ENCODE assay signal across 8 cellular contexts in the genomic region with DNA sequence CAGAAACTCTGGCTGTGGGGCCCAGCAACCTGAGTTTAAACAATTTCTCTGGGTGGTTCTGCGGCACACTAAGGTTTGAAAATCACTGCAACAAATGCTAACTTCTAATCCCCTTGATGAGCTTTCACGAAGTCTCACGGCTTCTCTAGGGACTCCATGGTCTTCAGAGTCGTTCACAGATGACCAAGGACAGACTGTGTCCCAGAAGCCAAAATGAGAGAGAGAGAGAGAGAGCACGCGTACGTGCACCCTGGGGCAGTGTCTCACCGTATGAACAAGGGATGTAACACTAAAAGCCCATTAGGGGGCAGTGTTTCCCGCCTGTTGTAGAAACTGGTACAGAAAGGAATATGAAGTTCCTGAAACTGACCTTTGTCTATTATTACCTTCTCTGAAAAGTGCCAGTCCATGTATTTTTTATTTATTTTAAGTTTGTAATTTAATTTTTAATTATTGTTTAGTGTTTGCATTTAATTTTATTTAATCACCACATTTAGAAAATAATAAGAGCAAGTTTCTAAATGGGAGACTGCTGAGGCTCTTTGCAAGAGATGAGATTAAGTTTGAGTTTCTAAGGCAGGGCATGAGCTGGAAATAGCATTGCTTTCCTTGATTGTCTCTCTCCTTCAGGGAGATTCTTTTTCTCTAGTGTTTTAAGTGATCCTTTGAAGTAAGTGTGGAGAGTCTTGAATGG. TPM values are rescaled to one million over a fixed set of nuclear protein-coding genes. Genes with fewer than 3 reads are reported as not detected.
DNase-seq lines count a peak whose midpoint lies in the region; ATAC-seq and TF ChIP-seq lines count a peak whose summit lies in the region.

No MANE protein-coding gene starts in this region.

- H3K4me3 ChIP-seq in CD4-positive, alpha-beta memory T cell (ENCODE audit: low read length in 2 of 2): no peak overlapping the region
- H3K4me3 ChIP-seq in OCI-LY3 (ENCODE audit: low read length): no peak overlapping the region
- peak overlapping the region in 3 of 4 donors; percentile 9 to 84 (median 62) for H3K4me3 ChIP-seq in esophagus squamous epithelium
- H3K4me3 ChIP-seq in suprapubic skin: peak overlapping the region; percentile 60

- 0 to 3% methylated on average over 6 to 7 of the region's 9 CpGs for WGBS in esophagus squamous epithelium, 2 donors
- WGBS in suprapubic skin: 15% methylated on average over 9 of the region's 9 CpGs

- CTCF ChIA-PET in CD4-positive, alpha-beta memory T cell (lab: Charles Lee; ENCODE audit: partially characterized antibody): interaction anchor here (0.6 to 5.1 kb wide), 17 partner anchors 9 to 425 kb away, joined by 3 to 108 read pairs (median 8); a partner anchor contains a TSS

- no peaks in the 10 kb centered on the region for H3K9me3 ChIP-seq in CD4-positive, alpha-beta memory T cell (ENCODE audit: control insufficient read depth in 1 of 2, low read length in 2 of 2)
- H3K9me3 ChIP-seq in OCI-LY3 (ENCODE audit: insufficient read depth, low read length): no peaks in the 10 kb centered on the region
- no peaks in the 10 kb centered on the region for H3K9me3 ChIP-seq in esophagus squamous epithelium
- H3K9me3 ChIP-seq in suprapubic skin: no peaks in the 10 kb centered on the region

- H2AFZ ChIP-seq in OCI-LY3 (ENCODE audit: low read depth, low read length): no peak overlapping the region

- H3K4me1 Mint-ChIP-seq in CD4-positive, alpha-beta memory T cell: peaks cover 4 to 30% (median 10%) of the 10 kb centered on the region in 4 donors
- peaks cover 17 to 31% of the 10 kb centered on the region in 2 donors for H3K4me1 Mint-ChIP-seq in natural killer cell treated with Interleukin-12 subunit alpha and Interleukin-12 subunit beta and Interleukin-15 and Interleukin-18, amount 100 ng/mL, for 72 hours (ENCODE audit: low read depth in 2 of 2)

- POLR2A ChIA-PET in CD4-positive, alpha-beta memory T cell (lab: Charles Lee; ENCODE audit: partially characterized antibody): interaction anchor here (0.8 to 4.6 kb wide), 9 partner anchors 9 to 431 kb away, joined by 3 to 72 read pairs (median 4); a partner anchor contains a TSS

- TF ChIP-seq POLR2A in esophagus squamous epithelium (IDR thresholded peaks at IDR 0.05): no peak
- no peak for TF ChIP-seq POLR2A in suprapubic skin (IDR thresholded peaks at IDR 0.05)

- intact Hi-C loops in CD4-positive, alpha-beta memory T cell (cut with micrococcal nuclease): loop anchor here (1.0 to 5.0 kb wide), 10 partner anchors 19 to 422 kb away; a partner anchor contains a TSS
- intact Hi-C loops in esophagus squamous epithelium (cut with DNase I): no loop called here

- H3K27ac Mint-ChIP-seq in CD4-positive, alpha-beta memory T cell: peak overlapping the region; percentile 66 to 96 (median 95)
- H3K27ac Mint-ChIP-seq in natural killer cell treated with Interleukin-12 subunit alpha and Interleukin-12 subunit beta and Interleukin-15 and Interleukin-18, amount 100 ng/mL, for 72 hours: peak overlapping the region; percentile 79 to 91

- no peaks in the 10 kb centered on the region for H3K9me3 Mint-ChIP-seq in CD4-positive, alpha-beta memory T cell
- H3K9me3 Mint-ChIP-seq in natural killer cell treated with Interleukin-12 subunit alpha and Interleukin-12 subunit beta and Interleukin-15 and Interleukin-18, amount 100 ng/mL, for 72 hours: no peaks in the 10 kb centered on the region

- H3K27me3 Mint-ChIP-seq in CD4-positive, alpha-beta memory T cell: no peaks in the 10 kb centered on the region
- H3K27me3 Mint-ChIP-seq in natural killer cell treated with Interleukin-12 subunit alpha and Interleukin-12 subunit beta and Interleukin-15 and Interleukin-18, amount 100 ng/mL, for 72 hours: peaks cover 0 to 9% of the 10 kb centered on the region in 2 donors

- no peaks in the 10 kb centered on the region for H4K20me1 ChIP-seq in OCI-LY3 (ENCODE audit: insufficient read depth, low read length)

- peaks cover 0 to 2% of the 10 kb centered on the region in 2 donors for H3K36me3 Mint-ChIP-seq in CD4-positive, alpha-beta memory T cell
- H3K36me3 Mint-ChIP-seq in natural killer cell treated with Interleukin-12 subunit alpha and Interleukin-12 subunit beta and Interleukin-15 and Interleukin-18, amount 100 ng/mL, for 72 hours: no peaks in the 10 kb centered on the region

- no peak for TF ChIP-seq EP300 in suprapubic skin (IDR thresholded peaks at IDR 0.05)

- H3K4me1 ChIP-seq in CD4-positive, alpha-beta memory T cell (ENCODE audit: insufficient read depth, low read length): peaks cover 27% of the 10 kb centered on the region
- H3K4me1 ChIP-seq in OCI-LY3 (ENCODE audit: low read length): peaks cover 31% of the 10 kb centered on the region
- peaks cover 15 to 58% (median 27%) of the 10 kb centered on the region in 3 donors for H3K4me1 ChIP-seq in esophagus squamous epithelium
- peaks cover 42% of the 10 kb centered on the region for H3K4me1 ChIP-seq in suprapubic skin

- peak; percentile 58 to 69 (median 61) for DNase-seq in CD4-positive, alpha-beta memory T cell
- DNase-seq in HuH-7 (ENCODE audit: low spot score) (peak; percentile 48), esophagus squamous epithelium (lab: John Stamatoyannopoulos, UW) (peak; percentile 15), suprapubic skin (ENCODE audit: low spot score in 2 of 2) (no peak)
- peak; percentile 49 for DNase-seq in activated T-cell treated with anti-CD3 and anti-CD28 coated beads, Interleukin-2, amount 50 U/mL, for 1 hour
- DNase-seq in natural killer cell treated with Interleukin-12 subunit alpha and Interleukin-12 subunit beta and Interleukin-15 and Interleukin-18, amount 100 ng/mL, for 72 hours (ENCODE audit: low spot score): peak; percentile 79

- no peak overlapping the region; the same call in 1 of the 2 replicates for H3K9ac ChIP-seq in OCI-LY3 (ENCODE audit: low read length)

- H3K79me2 ChIP-seq in OCI-LY3 (ENCODE audit: low read length): no peaks in the 10 kb centered on the region

- ATAC-seq in GM19463 (IDR thresholded peaks at IDR 0.05; ENCODE audit: unreplicated experiment): peak; percentile 59
- ATAC-seq in natural killer cell treated with Interleukin-12 subunit alpha and Interleukin-12 subunit beta and Interleukin-15 and Interleukin-18, amount 100 ng/mL, for 72 hours: peak; percentile 63 to 77

- H3K36me3 ChIP-seq in CD4-positive, alpha-beta memory T cell (ENCODE audit: insufficient read depth, low read length): no peaks in the 10 kb centered on the region
- H3K36me3 ChIP-seq in OCI-LY3 (replicated peaks; ENCODE audit: low read depth, low read length) (no peaks in the 10 kb centered on the region), esophagus squamous epithelium (no peaks in the 10 kb centered on the region), suprapubic skin (no peaks in the 10 kb centered on the region)

- H3K4me3 Mint-ChIP-seq in CD4-positive, alpha-beta memory T cell: peak overlapping the region; percentile 84 to 92 (median 88)
- peak overlapping the region; percentile 92 for H3K4me3 Mint-ChIP-seq in natural killer cell treated with Interleukin-12 subunit alpha and Interleukin-12 subunit beta and Interleukin-15 and Interleukin-18, amount 100 ng/mL, for 72 hours

- peak overlapping the region; percentile 53 for H3K4me2 ChIP-seq in OCI-LY3 (ENCODE audit: low read length)

- H3K27me3 ChIP-seq in CD4-positive, alpha-beta memory T cell (ENCODE audit: insufficient read depth, low read length): no peaks in the 10 kb centered on the region
- H3K27me3 ChIP-seq in OCI-LY3 (ENCODE audit: low read depth, low read length) (peaks cover 21% of the 10 kb centered on the region), esophagus squamous epithelium (no peaks in the 10 kb centered on the region), suprapubic skin (no peaks in the 10 kb centered on the region)

- H3K27ac ChIP-seq in CD4-positive, alpha-beta memory T cell (ENCODE audit: low read depth, low read length): no peak overlapping the region
- H3K27ac ChIP-seq in OCI-LY3 (ENCODE audit: low read length): no peak overlapping the region
- peak overlapping the region; percentile 84 to 96 (median 92) for H3K27ac ChIP-seq in esophagus squamous epithelium
- no peak overlapping the region for H3K27ac ChIP-seq in suprapubic skin

- TF ChIP-seq CTCF in OCI-LY3 (IDR thresholded peaks at IDR 0.05; ENCODE audit: low read depth, low read length): peak; percentile 73
- peak; percentile 65 to 89 (median 81) for TF ChIP-seq CTCF in esophagus squamous epithelium (IDR thresholded peaks at IDR 0.05)
- TF ChIP-seq CTCF in suprapubic skin (IDR thresholded peaks at IDR 0.05): peak; percentile 72 to 75

RNA-seq across cellular contexts. Expression of a gene that starts 3.4 kb away (rescaled TPM):
- total RNA-seq in CD4-positive, alpha-beta memory T cell: 1 to 10 TPM; 2.7 to 4.3 TPM
- 1 to 10 TPM in 1 of 2 donors, under 1 TPM in 1; 0.38 to 1.1 TPM for polyA plus RNA-seq in CD4-positive, alpha-beta memory T cell
- total RNA-seq in esophagus squamous epithelium (10 to 100 TPM in 1 of 4 donors, 1 to 10 TPM in 3; 2.5 to 14.1 (median 6.8) TPM), suprapubic skin (10 to 100 TPM; 14.6 to 25.5 (median 16.4) TPM)
- 1 to 10 TPM in 1 of 2 donors, under 1 TPM in 1; 0.90 to 3.3 TPM for total RNA-seq in natural killer cell treated with Interleukin-12 subunit alpha and Interleukin-12 subunit beta and Interleukin-15 and Interleukin-18, amount 100 ng/mL, for 72 hours

RNA-seq across cellular contexts. Expression of a gene that starts 24.3 kb away (rescaled TPM):
- 10 to 100 TPM; 66.5 to 66.6 TPM for total RNA-seq in CD4-positive, alpha-beta memory T cell
- polyA plus RNA-seq in CD4-positive, alpha-beta memory T cell: 10 to 100 TPM; 71.2 to 74.9 TPM
- 10 to 100 TPM; 40.6 to 67.9 (median 55.3) TPM for total RNA-seq in esophagus squamous epithelium
- total RNA-seq in natural killer cell treated with Interleukin-12 subunit alpha and Interleukin-12 subunit beta and Interleukin-15 and Interleukin-18, amount 100 ng/mL, for 72 hours: 10 to 100 TPM; 79.2 to 81.3 TPM
- 10 to 100 TPM; 64.1 to 76.4 (median 66.9) TPM for total RNA-seq in suprapubic skin

Comparison
In these comparisons a context has a peak if more than half of its experiments do, and no peak if none do; other contexts are left out.
1. DNase-seq: peak in CD4-positive, alpha-beta memory T cell (5 of 5), HuH-7 (single experiment), activated T-cell treated with anti-CD3 and anti-CD28 coated beads, Interleukin-2, amount 50 U/mL, for 1 hour (single experiment), esophagus squamous epithelium (single experiment) and natural killer cell treated with Interleukin-12 subunit alpha and Interleukin-12 subunit beta and Interleukin-15 and Interleukin-18, amount 100 ng/mL, for 72 hours (single experiment); none in suprapubic skin (0 of 2).
2. H3K27ac ChIP-seq: peak in esophagus squamous epithelium (4 of 4); none in CD4-positive, alpha-beta memory T cell (single experiment), OCI-LY3 (single experiment) and suprapubic skin (single experiment).
3. H3K4me3 ChIP-seq: peak in esophagus squamous epithelium (3 of 4) and suprapubic skin (single experiment); none in CD4-positive, alpha-beta memory T cell (0 of 2) and OCI-LY3 (single experiment).
4. Peak in every context shown above with its lines, with median percentiles within 50 percentile points of each other: CTCF ChIP-seq.